In genomic region chr19:11204076-11204602, GRCh38 we compare ENCODE assay signal across 12 cellular contexts. TPM values are rescaled to one million over a fixed set of nuclear protein-coding genes. Genes with fewer than 3 reads are reported as not detected.
DNase-seq lines count a peak whose midpoint lies in the region; ATAC-seq, FAIRE-seq and TF ChIP-seq lines count a peak whose summit lies in the region.
"Had no signal": no experiment of that assay in that cellular context is flagged by ENCODE, and none has a peak within 500 bp of the region (broad histone marks: within the 10 kb centered on the region; RNA-seq: fewer than 3 reads in every experiment).

No MANE protein-coding gene starts in this region.

- no peaks in the 10 kb centered on the region for H3K79me2 ChIP-seq in PC-9 (ENCODE audit: low read depth)
- no peaks in the 10 kb centered on the region for H3K79me2 ChIP-seq in endothelial cell of umbilical vein (ENCODE audit: control insufficient read depth, insufficient read depth, low read length)

- H3K9me3 Mint-ChIP-seq in nephron, result no peaks in the 10 kb centered on the region
- H3K9me3 Mint-ChIP-seq in CD4-positive, alpha-beta memory T cell, result no peaks in the 10 kb centered on the region
- H3K9me3 Mint-ChIP-seq: activated T-helper 1 cell treated with anti-CD3 and anti-CD28 coated beads, Interleukin-12 subunit alpha, Interleukin-12 subunit beta, Interleukin-2, Interleukin-4 antibody, amounts not matched to agents 30 ng/mL and 10 ng/mL and 1 ng/mL, durations not matched to agents 14 hours and 24 hours and 36 hours; central memory CD8-positive, alpha-beta T cell had no signal

- WGBS in transverse colon (ENCODE audit: low coverage in 1 of 2), 2 donors, result 72 to 100% methylated on average over 1 to 9 of the region's 9 CpGs

- H2AFZ ChIP-seq in PC-9 (no peak overlapping the region), endothelial cell of umbilical vein (ENCODE audit: low read depth, low read length) (no peak overlapping the region)

- H3K27me3 ChIP-seq in PC-9 (ENCODE audit: insufficient read depth, low read depth) (no peaks in the 10 kb centered on the region), endothelial cell of umbilical vein (ENCODE audit: control insufficient read depth in 2 of 2, insufficient read depth in 2 of 2, low read length in 2 of 2) (no peaks in the 10 kb centered on the region), transverse colon (no peaks in the 10 kb centered on the region)
- no peaks in the 10 kb centered on the region for H3K27me3 ChIP-seq in CD4-positive, alpha-beta memory T cell (ENCODE audit: insufficient read depth, low read length)

- no peaks in the 10 kb centered on the region for H3K9me2 ChIP-seq in PC-9 (ENCODE audit: insufficient read depth)

- H3K4me3 Mint-ChIP-seq in nephron, result no peak overlapping the region
- H3K4me3 Mint-ChIP-seq in CD4-positive, alpha-beta memory T cell, result no peak overlapping the region
- H3K4me3 Mint-ChIP-seq: activated T-helper 1 cell treated with anti-CD3 and anti-CD28 coated beads, Interleukin-12 subunit alpha, Interleukin-12 subunit beta, Interleukin-2, Interleukin-4 antibody, amounts not matched to agents 30 ng/mL and 10 ng/mL and 1 ng/mL, durations not matched to agents 14 hours and 24 hours and 36 hours; central memory CD8-positive, alpha-beta T cell had no signal

- H3K4me3 ChIP-seq in PC-9 (no peak overlapping the region), endothelial cell of umbilical vein (replicated peaks in 1 of 3; ENCODE audit: insufficient read depth in 1 of 3, low read depth in 1 of 3, low read length in 3 of 3) (no peak overlapping the region), transverse colon (no peak overlapping the region)
- H3K4me3 ChIP-seq in CD4-positive, alpha-beta memory T cell (ENCODE audit: low read length in 2 of 2), result no peak overlapping the region

- in situ Hi-C loops in transverse colon (cut with MboI; ENCODE audit: low pct_ligation_motif_present in 1 of 4, low pct_unique_long_range_greater_than_20kb in 1 of 4, low sequenced_read_pairs in 3 of 4), result loop anchor here (5.0 to 25.0 kb wide), 4 partner anchors 67 to 167 kb away; no protein-coding TSS in a partner anchor

- H3K9me1 ChIP-seq in endothelial cell of umbilical vein (replicated peaks; ENCODE audit: control insufficient read depth, extremely low read depth, insufficient read depth, low read length), result no peaks in the 10 kb centered on the region

- no peak for FAIRE-seq in endothelial cell of umbilical vein (lab: Jason Lieb, UNC)

- TF ChIP-seq EP300 in transverse colon (IDR thresholded peaks at IDR 0.05; ENCODE audit: low read depth), result no peak

- peaks cover 9% of the 10 kb centered on the region for H3K4me1 Mint-ChIP-seq in nephron
- H3K4me1 Mint-ChIP-seq in CD4-positive, alpha-beta memory T cell, result peaks cover 0 to 1% (median 0%) of the 10 kb centered on the region in 4 donors

- H3K27ac Mint-ChIP-seq in nephron, result peak overlapping the region in 2 of 3 experiments; percentile 87
- no peak overlapping the region for H3K27ac Mint-ChIP-seq in CD4-positive, alpha-beta memory T cell
- H3K27ac Mint-ChIP-seq: activated T-helper 1 cell treated with anti-CD3 and anti-CD28 coated beads, Interleukin-12 subunit alpha, Interleukin-12 subunit beta, Interleukin-2, Interleukin-4 antibody, amounts not matched to agents 30 ng/mL and 10 ng/mL and 1 ng/mL, durations not matched to agents 14 hours and 24 hours and 36 hours had no signal

- no TSS peak for BruUV-seq in PC-9 (replicated peaks; lab: Mats Ljungman, UMichigan)
- no TSS peak for BruUV-seq in endothelial cell of umbilical vein (replicated peaks; lab: Mats Ljungman, UMichigan)

- peaks cover 34% of the 10 kb centered on the region; the same call in 1 of the 2 replicates for H3F3A ChIP-seq in PC-9 (ENCODE audit: insufficient read depth, low read depth)

- dilution Hi-C loops in endothelial cell of umbilical vein (cut with MboI; ENCODE audit: extremely low pct_ligation_motif_present, low sequenced_read_pairs), result no loop called here

- H3K9me3 ChIP-seq in PC-9 (ENCODE audit: insufficient read depth, low read depth) (no peaks in the 10 kb centered on the region), endothelial cell of umbilical vein (replicated peaks; ENCODE audit: control insufficient read depth, insufficient read depth, low read length) (no peaks in the 10 kb centered on the region), transverse colon (no peaks in the 10 kb centered on the region)
- no peaks in the 10 kb centered on the region for H3K9me3 ChIP-seq in CD4-positive, alpha-beta memory T cell (ENCODE audit: control insufficient read depth in 1 of 2, low read length in 2 of 2)

- H3K9ac ChIP-seq in endothelial cell of umbilical vein (replicated peaks; ENCODE audit: extremely low read depth, insufficient read depth, low read length), result no peak overlapping the region

- intact Hi-C loops in PC-9 (cut with micrococcal nuclease; ENCODE audit: unreplicated experiment) (loop anchor here (5.0 kb wide), 1 partner anchor 267 kb away; no protein-coding TSS in a partner anchor), endothelial cell of umbilical vein (cut with micrococcal nuclease) (loop anchor here (5.0 kb wide), 1 partner anchor 267 kb away; no protein-coding TSS in a partner anchor), transverse colon (cut with DNase I; ENCODE audit: low total_unique reads) (loop anchor here (2.0 kb wide), 1 partner anchor 65 kb away; no protein-coding TSS in a partner anchor)
- intact Hi-C loops in CD4-positive, alpha-beta memory T cell (cut with micrococcal nuclease), result loop anchor here (1.0 kb wide), 2 partner anchors 67 to 168 kb away; no protein-coding TSS in a partner anchor

- DNase-seq in PC-9, result no peak
- no peak for DNase-seq in endothelial cell of umbilical vein (ENCODE audit: low read depth, low spot score)
- no peak for DNase-seq in transverse colon
- no peak for DNase-seq in CD4-positive, alpha-beta memory T cell
- no peak for DNase-seq in NCI-H774 (lab: John Stamatoyannopoulos, UW)
- DNase-seq in NCI-H1048 (lab: John Stamatoyannopoulos, UW), result no peak

- no peak overlapping the region for H3K4me2 ChIP-seq in PC-9
- no peak overlapping the region for H3K4me2 ChIP-seq in endothelial cell of umbilical vein (ENCODE audit: insufficient read depth, low read length)

- TF ChIP-seq CTCF in PC-9 (conservative IDR thresholded peaks at IDR 0.05) (peak; percentile 56), endothelial cell of umbilical vein (IDR thresholded peaks at IDR 0.05; ENCODE audit: extremely low read depth in 1 of 2, insufficient read depth in 1 of 2, low read depth in 1 of 2, low read length in 2 of 2) (no peak), nephron (IDR thresholded peaks at IDR 0.05; ENCODE audit: unreplicated experiment in 3 of 3) (no peak), transverse colon (IDR thresholded peaks at IDR 0.05) (peak in 1 of 5 experiments; percentile 34)

- H3K27ac ChIP-seq in PC-9 (no peak overlapping the region), endothelial cell of umbilical vein (ENCODE audit: insufficient read depth, low read depth, low read length) (peak overlapping the region; percentile 5), transverse colon (peak overlapping the region; percentile 77 to 91 (median 84))
- H3K27ac ChIP-seq in CD4-positive, alpha-beta memory T cell (ENCODE audit: low read depth, low read length), result no peak overlapping the region

- peaks cover 18% of the 10 kb centered on the region for H3K4me1 ChIP-seq in PC-9 (replicated peaks; ENCODE audit: insufficient read depth)
- peaks cover 5% of the 10 kb centered on the region for H3K4me1 ChIP-seq in endothelial cell of umbilical vein (ENCODE audit: control insufficient read depth, extremely low read depth, insufficient read depth, low read length)
- peaks cover 0 to 25% (median 12%) of the 10 kb centered on the region in 4 donors for H3K4me1 ChIP-seq in transverse colon
- no peaks in the 10 kb centered on the region for H3K4me1 ChIP-seq in CD4-positive, alpha-beta memory T cell (ENCODE audit: insufficient read depth, low read length)

- H3K36me3 ChIP-seq in PC-9 (ENCODE audit: low read depth) (0 out of 2 replicates have a peak, but pooled peaks cover 4% of the 10 kb centered on the region), endothelial cell of umbilical vein (ENCODE audit: control insufficient read depth in 2 of 2, extremely low read depth in 1 of 2, insufficient read depth in 2 of 2, low read length in 2 of 2) (peaks cover 5 to 36% of the 10 kb centered on the region in 2 experiments), transverse colon (no peaks in the 10 kb centered on the region)
- H3K36me3 ChIP-seq in CD4-positive, alpha-beta memory T cell (ENCODE audit: insufficient read depth, low read length), result no peaks in the 10 kb centered on the region

- CTCF ChIA-PET in PC-9 (lab: Charles Lee) (interaction anchor here (0.6 to 1.2 kb wide), 5 partner anchors 65 to 374 kb away, joined by 3 to 17 read pairs (median 8); no protein-coding TSS in a partner anchor), endothelial cell of umbilical vein (lab: Charles Lee) (interaction anchor here (0.6 to 7.6 kb wide), 12 partner anchors 13 to 278 kb away, joined by 3 to 116 read pairs (median 4); no protein-coding TSS in a partner anchor)
- CTCF ChIA-PET in CD4-positive, alpha-beta memory T cell (lab: Charles Lee; ENCODE audit: partially characterized antibody), result interaction anchor here (0.6 to 3.5 kb wide), 9 partner anchors 11 to 262 kb away, joined by 3 to 24 read pairs (median 7); no protein-coding TSS in a partner anchor

- H3K36me3 Mint-ChIP-seq in nephron (ENCODE audit: low read depth), result peaks cover 15% of the 10 kb centered on the region
- no peaks in the 10 kb centered on the region for H3K36me3 Mint-ChIP-seq in CD4-positive, alpha-beta memory T cell

- H4K20me1 ChIP-seq in PC-9 (ENCODE audit: insufficient read depth), result no peaks in the 10 kb centered on the region
- H4K20me1 ChIP-seq in endothelial cell of umbilical vein (replicated peaks; ENCODE audit: control insufficient read depth, extremely low read depth, insufficient read depth, low read length), result no peaks in the 10 kb centered on the region

- TF ChIP-seq POLR2A in endothelial cell of umbilical vein (IDR thresholded peaks at IDR 0.05; ENCODE audit: low read depth, low read length) (no peak), transverse colon (IDR thresholded peaks at IDR 0.05) (no peak)

- H3K27me3 Mint-ChIP-seq in nephron (ENCODE audit: low read depth), result no peaks in the 10 kb centered on the region
- H3K27me3 Mint-ChIP-seq in CD4-positive, alpha-beta memory T cell, result no peaks in the 10 kb centered on the region

- POLR2A ChIA-PET in PC-9 (lab: Charles Lee; ENCODE audit: unreplicated experiment) (interaction anchor here (0.8 kb wide), 1 partner anchor 60 kb away, joined by 6 read pairs; no protein-coding TSS in a partner anchor), endothelial cell of umbilical vein (lab: Charles Lee) (no interaction called here)
- POLR2A ChIA-PET in CD4-positive, alpha-beta memory T cell (lab: Charles Lee; ENCODE audit: partially characterized antibody), result interaction anchor here (1.4 kb wide), 1 partner anchor 66 kb away, joined by 4 read pairs; no protein-coding TSS in a partner anchor

- no peak for ATAC-seq in GM21381 (IDR thresholded peaks at IDR 0.05; ENCODE audit: unreplicated experiment)

RNA-seq across cellular contexts. Expression of gene KANK2, which starts 6.8 kb away (rescaled TPM):
- total RNA-seq in PC-9 (2021) (32.9 and 39.4 TPM in 2 replicates), endothelial cell of umbilical vein (77.9 and 78.0 TPM in 2 replicates), transverse colon (100 to 1,000 TPM; 145 to 339 (median 243) TPM)
- polyA plus RNA-seq in endothelial cell of umbilical vein, result 41.7 and 48.1 TPM in 2 replicates
- polyA plus RNA-seq in endothelial cell of umbilical vein (2011; cell fraction: cytosol; rRNA removed), result 37.0 and 37.1 TPM in 2 replicates
- polyA plus RNA-seq in endothelial cell of umbilical vein (2011; cell fraction: nucleus; rRNA removed), result 101 and 115 TPM in 2 replicates
- 49.4 and 55.2 TPM in 2 replicates for polyA plus RNA-seq in endothelial cell of umbilical vein (2012)
- polyA minus RNA-seq in endothelial cell of umbilical vein, result 75.6 and 93.5 TPM in 2 replicates
- polyA minus RNA-seq in endothelial cell of umbilical vein (2011; cell fraction: cytosol; rRNA and poly(A)+ RNA removed), result 60.2 TPM
- polyA minus RNA-seq in endothelial cell of umbilical vein (2011; cell fraction: nucleus; rRNA and poly(A)+ RNA removed), result 52.0 and 75.1 TPM in 2 replicates
- under 1 TPM; 0.39 to 0.52 TPM for total RNA-seq in CD4-positive, alpha-beta memory T cell
- under 1 TPM in 1 of 2 donors, not detected in 1; 0.17 TPM for polyA plus RNA-seq in CD4-positive, alpha-beta memory T cell

RNA-seq across cellular contexts. Expression of gene ANGPTL8, which starts 35.3 kb away (rescaled TPM):
- total RNA-seq in PC-9 (2021) (not detected in 2 replicates), endothelial cell of umbilical vein (not detected in 2 replicates), transverse colon (not detected)
- not detected in 2 replicates for polyA plus RNA-seq in endothelial cell of umbilical vein
- polyA plus RNA-seq in endothelial cell of umbilical vein (2011; cell fraction: cytosol; rRNA removed), result not detected in 2 replicates
- polyA plus RNA-seq in endothelial cell of umbilical vein (2011; cell fraction: nucleus; rRNA removed), result not detected in 2 replicates
- not detected in 2 replicates for polyA plus RNA-seq in endothelial cell of umbilical vein (2012)
- not detected in 2 replicates for polyA minus RNA-seq in endothelial cell of umbilical vein
- not detected for polyA minus RNA-seq in endothelial cell of umbilical vein (2011; cell fraction: cytosol; rRNA and poly(A)+ RNA removed)
- polyA minus RNA-seq in endothelial cell of umbilical vein (2011; cell fraction: nucleus; rRNA and poly(A)+ RNA removed), result not detected in 2 replicates
- not detected for total RNA-seq in CD4-positive, alpha-beta memory T cell
- polyA plus RNA-seq in CD4-positive, alpha-beta memory T cell, result not detected
- total RNA-seq: activated T-helper 1 cell treated with anti-CD3 and anti-CD28 coated beads, Interleukin-12 subunit alpha, Interleukin-12 subunit beta, Interleukin-2, Interleukin-4 antibody, amounts not matched to agents 30 ng/mL and 10 ng/mL and 1 ng/mL, durations not matched to agents 14 hours and 24 hours and 36 hours; fibroblast of lung; SK-MEL-5 had no signal
- polyA plus RNA-seq: fibroblast of lung had no signal

RNA-seq across cellular contexts. Expression of gene SPC24, which starts 48.6 kb away (rescaled TPM):
- total RNA-seq in PC-9 (2021) (50.9 and 59.2 TPM in 2 replicates), endothelial cell of umbilical vein (68.5 and 70.0 TPM in 2 replicates), transverse colon (10 to 100 TPM in 1 of 4 donors, 1 to 10 TPM in 1, not detected in 2; 2.6 to 47.4 TPM)
- 17.2 and 19.8 TPM in 2 replicates for polyA plus RNA-seq in endothelial cell of umbilical vein
- 21.3 and 22.1 TPM in 2 replicates for polyA plus RNA-seq in endothelial cell of umbilical vein (2011; cell fraction: cytosol; rRNA removed)
- polyA plus RNA-seq in endothelial cell of umbilical vein (2011; cell fraction: nucleus; rRNA removed), result 24.9 and 33.2 TPM in 2 replicates
- polyA plus RNA-seq in endothelial cell of umbilical vein (2012), result 13.1 and 17.4 TPM in 2 replicates
- polyA minus RNA-seq in endothelial cell of umbilical vein, result 54.8 and 79.1 TPM in 2 replicates
- polyA minus RNA-seq in endothelial cell of umbilical vein (2011; cell fraction: cytosol; rRNA and poly(A)+ RNA removed), result 78.2 TPM
- polyA minus RNA-seq in endothelial cell of umbilical vein (2011; cell fraction: nucleus; rRNA and poly(A)+ RNA removed), result 10.7 and 12.5 TPM in 2 replicates
- total RNA-seq in CD4-positive, alpha-beta memory T cell, result 1 to 10 TPM in 1 of 2 experiments, under 1 TPM in 1; 0.84 to 1.9 TPM
- polyA plus RNA-seq in CD4-positive, alpha-beta memory T cell, result under 1 TPM in 1 of 2 donors, not detected in 1; 0.32 TPM

RNA-seq across cellular contexts. Expression of gene DOCK6, which starts 58.2 kb away (rescaled TPM):
- 32.5 and 68.9 TPM in 2 replicates for total RNA-seq in PC-9 (2021)
- 334 and 353 TPM in 2 replicates for total RNA-seq in endothelial cell of umbilical vein
- 126 and 154 TPM in 2 replicates for polyA plus RNA-seq in endothelial cell of umbilical vein
- 96.5 and 102 TPM in 2 replicates for polyA plus RNA-seq in endothelial cell of umbilical vein (2011; cell fraction: cytosol; rRNA removed)
- polyA plus RNA-seq in endothelial cell of umbilical vein (2011; cell fraction: nucleus; rRNA removed), result 438 and 513 TPM in 2 replicates
- 107 and 122 TPM in 2 replicates for polyA plus RNA-seq in endothelial cell of umbilical vein (2012)
- 111 and 141 TPM in 2 replicates for polyA minus RNA-seq in endothelial cell of umbilical vein
- 6.6 TPM for polyA minus RNA-seq in endothelial cell of umbilical vein (2011; cell fraction: cytosol; rRNA and poly(A)+ RNA removed)
- 142 and 193 TPM in 2 replicates for polyA minus RNA-seq in endothelial cell of umbilical vein (2011; cell fraction: nucleus; rRNA and poly(A)+ RNA removed)
- 100 to 1,000 TPM in 1 of 4 donors, 10 to 100 TPM in 3; 66.4 to 268 (median 78.4) TPM for total RNA-seq in transverse colon
- total RNA-seq in CD4-positive, alpha-beta memory T cell, result under 1 TPM; 0.30 to 0.64 TPM
- not detected for polyA plus RNA-seq in CD4-positive, alpha-beta memory T cell

Comparison
In these comparisons a context has a peak if more than half of its experiments do, and no peak if none do; other contexts are left out.
1. H3K27ac ChIP-seq: peak in endothelial cell of umbilical vein (single experiment) and transverse colon (4 of 4); none in PC-9 (single experiment) and CD4-positive, alpha-beta memory T cell (single experiment).
2. H3K27ac Mint-ChIP-seq: peak in nephron (2 of 3); none in CD4-positive, alpha-beta memory T cell (0 of 7).
3. RNA of gene KANK2, which starts 6.8 kb away (total RNA-seq): 145 to 339 TPM in transverse colon, 77.9 to 78.0 TPM in endothelial cell of umbilical vein and 32.9 to 39.4 TPM in PC-9; 0.39 to 0.52 TPM in CD4-positive, alpha-beta memory T cell; every median in the first group is over 10 times any median in the second.